In the genomic region with DNA sequence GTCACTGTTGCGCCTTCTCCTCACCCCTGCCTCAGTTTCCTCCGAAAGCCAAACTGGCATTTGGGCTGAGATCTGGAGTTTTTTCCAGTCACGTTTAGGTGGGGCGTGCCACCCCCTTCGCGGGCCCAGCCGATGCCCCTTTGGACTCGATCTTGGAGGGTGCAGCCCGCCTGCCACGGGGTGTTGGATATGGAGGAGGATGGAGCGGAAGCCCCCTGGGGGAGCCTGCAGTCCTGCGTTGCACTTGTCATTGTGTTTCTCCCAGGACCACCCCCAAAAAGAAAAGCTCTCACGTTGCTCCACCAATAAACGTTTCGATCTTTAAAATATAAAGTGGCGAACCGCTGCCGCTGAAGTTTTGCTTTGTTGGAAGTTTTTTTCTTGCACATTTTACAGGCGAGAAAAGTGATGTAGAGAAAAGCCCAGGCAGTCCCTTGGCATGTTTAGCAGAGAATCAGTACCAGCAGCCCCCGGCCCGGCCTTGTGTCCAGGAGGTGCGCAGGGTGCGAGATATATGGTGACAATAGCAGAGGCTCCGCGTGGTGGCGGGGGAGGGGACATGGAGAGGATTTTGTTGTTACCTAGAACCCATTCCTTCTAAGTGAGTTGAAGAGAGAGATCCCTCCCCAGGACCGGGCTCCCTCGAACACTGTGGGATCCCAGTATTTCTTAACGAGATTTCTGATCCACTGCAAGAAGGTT, we compare ENCODE assay signal across 8 cellular contexts. TPM values are rescaled to one million over a fixed set of nuclear protein-coding genes. Genes with fewer than 3 reads are reported as not detected.
DNase-seq lines count a peak whose midpoint lies in the region; TF ChIP-seq lines count a peak whose summit lies in the region.

No MANE protein-coding gene starts in this region.

- POLR2A ChIA-PET in BJ (lab: Charles Lee) = no interaction called here

- peaks cover 9% of the 10 kb centered on the region; the same call in 1 of the 2 replicates for H3K27me3 ChIP-seq in BJ (ENCODE audit: control insufficient read depth, insufficient read depth, low read length)
- H3K27me3 ChIP-seq in adrenal gland = no peaks in the 10 kb centered on the region
- no peaks in the 10 kb centered on the region for H3K27me3 ChIP-seq in kidney epithelial cell (ENCODE audit: control insufficient read depth, insufficient read depth, low read length)
- no peaks in the 10 kb centered on the region for H3K27me3 ChIP-seq in testis

- WGBS in adrenal gland, 4 donors = 6 to 12% (median 10%) methylated on average over 18 to 29 of the region's 29 CpGs
- 4 to 5% methylated on average over 29 of the region's 29 CpGs for WGBS in testis, 2 donors

- H3K36me3 ChIP-seq in BJ (ENCODE audit: control insufficient read depth, insufficient read depth, low read length) (no peaks in the 10 kb centered on the region), KOPT-K1 (ENCODE audit: insufficient read depth, low read length) (no peaks in the 10 kb centered on the region), adrenal gland (replicated peaks in 1 of 2) (no peaks in the 10 kb centered on the region), kidney epithelial cell (ENCODE audit: control insufficient read depth, insufficient read depth, low read length) (no peaks in the 10 kb centered on the region), testis (ENCODE audit: low read depth, missing control alignments) (no peaks in the 10 kb centered on the region)

- H3K4me3 ChIP-seq in BJ (ENCODE audit: low read depth, low read length) (peak overlapping the region; percentile 93), adrenal gland (peak overlapping the region; percentile 48 to 93 (median 77)), kidney epithelial cell (ENCODE audit: low read depth, low read length) (peak overlapping the region; percentile 95), testis (peak overlapping the region; percentile 77 to 88)

- H3K27ac ChIP-seq in KOPT-K1 (ENCODE audit: low read depth, low read length, poor library complexity, severe bottlenecking) (peak overlapping the region; percentile 58), adrenal gland (peak overlapping the region in 4 of 5 donors; percentile 32 to 86 (median 48)), testis (peak overlapping the region; percentile 52 to 85)

- CTCF ChIA-PET in BJ (lab: Yijun Ruan, JAX) = interaction anchor here (1.0 to 2.2 kb wide), 3 partner anchors 58 to 117 kb away, joined by 3 to 11 read pairs (median 5); no protein-coding TSS in a partner anchor

- H3K4me1 ChIP-seq in adrenal gland (replicated peaks in 1 of 2) = peaks cover 6 to 22% of the 10 kb centered on the region in 2 donors
- H3K4me1 ChIP-seq in testis = peaks cover 6% of the 10 kb centered on the region

- TF ChIP-seq CTCF in BJ (IDR thresholded peaks at IDR 0.05; ENCODE audit: insufficient read depth, low read depth, low read length) (no peak), adrenal gland (IDR thresholded peaks at IDR 0.05) (no peak), kidney epithelial cell (IDR thresholded peaks at IDR 0.05; ENCODE audit: insufficient read depth, low read length, poor library complexity, severe bottlenecking) (no peak), testis (IDR thresholded peaks at IDR 0.05) (no peak)

- intact Hi-C loops in adrenal gland (cut with DNase I) = no loop called here
- intact Hi-C loops in testis (cut with DNase I; ENCODE audit: low total_unique reads) = no loop called here

- DNase-seq in BJ (ENCODE audit: low read depth) (no peak), adrenal gland (peak in 1 of 7 donors; percentile 35), kidney epithelial cell (ENCODE audit: low read depth) (no peak), testis (peak; percentile 61), mucosa of gallbladder (ENCODE audit: low spot score) (no peak), DMS79 treated with DMSO at 0.1 percent for 48 hours (lab: John Stamatoyannopoulos, UW) (no peak), anterior cingulate cortex (lab: John Stamatoyannopoulos, UW) (no peak)

- TF ChIP-seq POLR2A in adrenal gland (IDR thresholded peaks at IDR 0.05) = no peak
- TF ChIP-seq POLR2A in testis (IDR thresholded peaks at IDR 0.05) = no peak

- H3K9me3 ChIP-seq in KOPT-K1 (ENCODE audit: insufficient read depth, low read length, poor library complexity, severe bottlenecking) (no peaks in the 10 kb centered on the region), adrenal gland (replicated peaks in 1 of 3) (no peaks in the 10 kb centered on the region), testis (no peaks in the 10 kb centered on the region)

RNA-seq across cellular contexts. Expression of gene F2R, which starts 0.7 kb away (rescaled TPM):
- polyA plus RNA-seq in BJ (2011; rRNA removed) (50.4 and 53.9 TPM in 2 replicates), adrenal gland (10 to 100 TPM in 1 of 3 donors, 1 to 10 TPM in 2; 6.0 to 21.1 (median 6.7) TPM), testis (ENCODE audit: insufficient read depth, low read depth, low replicate concordance) (28.0 TPM)
- polyA minus RNA-seq in BJ (2011; rRNA and poly(A)+ RNA removed) = 22.9 and 31.9 TPM in 2 replicates
- total RNA-seq in adrenal gland (10 to 100 TPM; 12.7 to 60.5 (median 42.9) TPM), kidney epithelial cell (105 and 111 TPM in 2 replicates), testis (10 to 100 TPM; 17.9 to 29.9 TPM), mucosa of gallbladder (15.1 TPM)
